Comparison of ENCODE assay signal across 1 cellular context in the genomic region with DNA sequence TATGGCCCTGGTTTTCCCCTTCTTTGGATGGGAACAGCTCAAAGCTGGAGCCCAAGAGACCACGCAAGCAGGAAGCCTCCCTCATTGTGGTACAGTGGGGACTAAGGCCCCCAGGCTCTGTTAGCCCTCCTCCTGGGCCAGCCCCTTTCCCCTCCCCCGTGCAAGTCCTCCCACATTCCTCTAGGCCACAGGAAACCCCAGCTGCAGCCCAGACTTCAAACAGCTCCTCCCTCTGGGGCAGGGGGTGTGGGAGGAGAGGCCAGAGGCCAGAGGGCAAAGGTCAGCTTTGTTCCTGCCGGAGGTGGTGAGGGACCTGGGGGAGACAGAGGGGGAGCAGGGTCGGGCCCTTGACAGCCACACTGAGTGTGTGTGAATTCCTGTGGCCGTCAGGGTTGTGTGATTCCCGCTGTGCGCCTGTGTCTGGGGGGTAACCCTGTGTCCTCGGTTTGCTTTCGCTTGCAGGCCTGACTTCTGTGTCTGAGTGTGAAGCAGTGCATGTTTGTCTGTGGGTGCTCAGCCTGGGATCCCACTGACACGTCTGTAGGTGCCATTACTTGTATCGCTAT.
A peak's percentile ranks its signal among the peaks of the same experiment; 100 is the strongest.
TF ChIP-seq lines count a peak whose summit lies in the region.

No MANE protein-coding gene starts in this region.

TF ChIP-seq in HepG2, 621 proteins besides CTCF, POLR2A, EP300 and RAD21 (continued from another document and continues in another):
- TF ChIP-seq FOSL1 (CRISPR knock-in tag; IDR thresholded peaks at IDR 0.05; ENCODE audit: borderline replicate concordance) (no peak; the same call in 1 of the 2 replicates), JUN (CRISPR knock-in tag; IDR thresholded peaks at IDR 0.05) (peak; percentile 80), LCORL (IDR thresholded peaks at IDR 0.05) (no peak), LCORL (CRISPR knock-in tag; IDR thresholded peaks at IDR 0.05) (peak; percentile 96), ONECUT2 (CRISPR knock-in tag; IDR thresholded peaks at IDR 0.05) (0 out of 2 replicates have a peak, but pooled peaks have one; percentile 41), ZNF468 (CRISPR knock-in tag; IDR thresholded peaks at IDR 0.05) (no peak), ZNF768 (CRISPR knock-in tag; IDR thresholded peaks at IDR 0.05) (no peak), PHF21A (CRISPR knock-in tag; IDR thresholded peaks at IDR 0.05) (peak; percentile 93), TARDBP (CRISPR knock-in tag; IDR thresholded peaks at IDR 0.05) (peak; percentile 99), SRF (IDR thresholded peaks at IDR 0.05; ENCODE audit: low read depth, low read length) (no peak), ZNF530 (CRISPR knock-in tag; IDR thresholded peaks at IDR 0.05; ENCODE audit: low read depth) (no peak), ZFAT (CRISPR knock-in tag; conservative IDR thresholded peaks at IDR 0.05) (no peak), SOX5 (CRISPR knock-in tag; IDR thresholded peaks at IDR 0.05; ENCODE audit: borderline replicate concordance) (peak; percentile 93), ZNF614 (CRISPR knock-in tag; IDR thresholded peaks at IDR 0.05; ENCODE audit: borderline replicate concordance) (peak; percentile 65), ARNT (IDR thresholded peaks at IDR 0.05) (no peak), RBM22 (optimal IDR thresholded peaks at IDR 0.05; ENCODE audit: low read length) (peak; percentile 80), FUBP1 (CRISPR knock-in tag; IDR thresholded peaks at IDR 0.05; ENCODE audit: borderline replicate concordance) (peak; percentile 58; the same call in 1 of the 2 replicates), MEIS1 (CRISPR knock-in tag; IDR thresholded peaks at IDR 0.05; ENCODE audit: borderline replicate concordance) (peak; percentile 83), HNRNPLL (IDR thresholded peaks at IDR 0.05; ENCODE audit: low read depth, low read length, poor library complexity, severe bottlenecking) (peak; percentile 40), HDAC2 (CRISPR knock-in tag; IDR thresholded peaks at IDR 0.05) (peak; percentile 96), CREBL2 (CRISPR knock-in tag; IDR thresholded peaks at IDR 0.05; ENCODE audit: borderline replicate concordance) (0 out of 2 replicates have a peak, but pooled peaks have one; percentile 34), UBTF (CRISPR knock-in tag; IDR thresholded peaks at IDR 0.05) (peak; percentile 66), ZMAT3 (CRISPR knock-in tag; conservative IDR thresholded peaks at IDR 0.05) (no peak; the same call in 1 of the 2 replicates), SNAPC2 (CRISPR knock-in tag; IDR thresholded peaks at IDR 0.05) (peak; percentile 86), ZNF782 (CRISPR knock-in tag; IDR thresholded peaks at IDR 0.05; ENCODE audit: borderline replicate concordance) (peak; percentile 53; the same call in 1 of the 2 replicates), SRY (CRISPR knock-in tag; IDR thresholded peaks at IDR 0.05) (peak; percentile 69; the same call in 1 of the 2 replicates), ZNF354B (CRISPR knock-in tag; IDR thresholded peaks at IDR 0.05) (no peak), FOXJ3 (CRISPR knock-in tag; IDR thresholded peaks at IDR 0.05; ENCODE audit: borderline replicate concordance) (no peak; the same call in 1 of the 2 replicates), TSC22D2 (CRISPR knock-in tag; IDR thresholded peaks at IDR 0.05; ENCODE audit: borderline replicate concordance) (no peak), XBP1 (CRISPR knock-in tag; IDR thresholded peaks at IDR 0.05) (no peak), NCOA1 (CRISPR knock-in tag; IDR thresholded peaks at IDR 0.05) (no peak), JARID2 (CRISPR knock-in tag; IDR thresholded peaks at IDR 0.05; ENCODE audit: insufficient replicate concordance) (no peak), MAF1 (CRISPR knock-in tag; IDR thresholded peaks at IDR 0.05; ENCODE audit: borderline replicate concordance) (no peak), PCBP2 (optimal IDR thresholded peaks at IDR 0.05; ENCODE audit: low read depth, low read length, poor library complexity, severe bottlenecking) (no peak), SP5 (CRISPR knock-in tag; IDR thresholded peaks at IDR 0.05; ENCODE audit: borderline replicate concordance, low read depth) (peak; percentile 100), ZNF672 (CRISPR knock-in tag; IDR thresholded peaks at IDR 0.05) (no peak), ZNF780A (CRISPR knock-in tag; IDR thresholded peaks at IDR 0.05) (no peak), HIVEP1 (CRISPR knock-in tag; IDR thresholded peaks at IDR 0.05) (peak; percentile 99), ZNF616 (CRISPR knock-in tag; IDR thresholded peaks at IDR 0.05; ENCODE audit: low read depth) (no peak), ZNF850 (CRISPR knock-in tag; conservative IDR thresholded peaks at IDR 0.05) (no peak), ZBTB14 (CRISPR knock-in tag; IDR thresholded peaks at IDR 0.05) (no peak), ZSCAN12 (CRISPR knock-in tag; IDR thresholded peaks at IDR 0.05) (no peak), ZNF792 (CRISPR knock-in tag; IDR thresholded peaks at IDR 0.05) (0 out of 2 replicates have a peak, but pooled peaks have one; percentile 44), SUZ12 (IDR thresholded peaks at IDR 0.05; ENCODE audit: low read depth, low read length) (no peak), ZNF510 (CRISPR knock-in tag; IDR thresholded peaks at IDR 0.05; ENCODE audit: low read depth) (0 out of 2 replicates have a peak, but pooled peaks have one; percentile 15), YEATS4 (CRISPR knock-in tag; IDR thresholded peaks at IDR 0.05; ENCODE audit: borderline replicate concordance) (peak; percentile 52; the same call in 1 of the 2 replicates), ZNF274 (CRISPR knock-in tag; IDR thresholded peaks at IDR 0.05) (peak; percentile 90), TBX3 (IDR thresholded peaks at IDR 0.05; ENCODE audit: borderline replicate concordance) (peak; percentile 91), ZNF282 (IDR thresholded peaks at IDR 0.05; ENCODE audit: partially characterized antibody) (peak; percentile 93)
- TF ChIP-seq, protein P1, sequence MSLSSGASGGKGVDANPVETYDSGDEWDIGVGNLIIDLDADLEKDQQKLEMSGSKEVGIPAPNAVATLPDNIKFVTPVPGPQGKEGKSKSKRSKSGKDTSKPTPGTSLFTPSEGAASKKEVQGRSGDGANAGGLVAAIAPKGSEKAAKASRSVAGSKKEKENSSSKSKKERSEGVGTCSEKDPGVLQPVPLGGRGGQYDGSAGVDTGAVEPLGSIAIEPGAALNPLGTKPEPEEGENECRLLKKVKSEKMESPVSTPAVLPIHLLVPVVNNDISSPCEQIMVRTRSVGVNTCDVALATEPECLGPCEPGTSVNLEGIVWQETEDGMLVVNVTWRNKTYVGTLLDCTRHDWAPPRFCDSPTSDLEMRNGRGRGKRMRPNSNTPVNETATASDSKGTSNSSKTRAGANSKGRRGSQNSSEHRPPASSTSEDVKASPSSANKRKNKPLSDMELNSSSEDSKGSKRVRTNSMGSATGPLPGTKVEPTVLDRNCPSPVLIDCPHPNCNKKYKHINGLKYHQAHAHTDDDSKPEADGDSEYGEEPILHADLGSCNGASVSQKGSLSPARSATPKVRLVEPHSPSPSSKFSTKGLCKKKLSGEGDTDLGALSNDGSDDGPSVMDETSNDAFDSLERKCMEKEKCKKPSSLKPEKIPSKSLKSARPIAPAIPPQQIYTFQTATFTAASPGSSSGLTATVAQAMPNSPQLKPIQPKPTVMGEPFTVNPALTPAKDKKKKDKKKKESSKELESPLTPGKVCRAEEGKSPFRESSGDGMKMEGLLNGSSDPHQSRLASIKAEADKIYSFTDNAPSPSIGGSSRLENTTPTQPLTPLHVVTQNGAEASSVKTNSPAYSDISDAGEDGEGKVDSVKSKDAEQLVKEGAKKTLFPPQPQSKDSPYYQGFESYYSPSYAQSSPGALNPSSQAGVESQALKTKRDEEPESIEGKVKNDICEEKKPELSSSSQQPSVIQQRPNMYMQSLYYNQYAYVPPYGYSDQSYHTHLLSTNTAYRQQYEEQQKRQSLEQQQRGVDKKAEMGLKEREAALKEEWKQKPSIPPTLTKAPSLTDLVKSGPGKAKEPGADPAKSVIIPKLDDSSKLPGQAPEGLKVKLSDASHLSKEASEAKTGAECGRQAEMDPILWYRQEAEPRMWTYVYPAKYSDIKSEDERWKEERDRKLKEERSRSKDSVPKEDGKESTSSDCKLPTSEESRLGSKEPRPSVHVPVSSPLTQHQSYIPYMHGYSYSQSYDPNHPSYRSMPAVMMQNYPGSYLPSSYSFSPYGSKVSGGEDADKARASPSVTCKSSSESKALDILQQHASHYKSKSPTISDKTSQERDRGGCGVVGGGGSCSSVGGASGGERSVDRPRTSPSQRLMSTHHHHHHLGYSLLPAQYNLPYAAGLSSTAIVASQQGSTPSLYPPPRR (CRISPR knock-in tag; IDR thresholded peaks at IDR 0.05; ENCODE audit: borderline replicate concordance), result peak; percentile 98
- TF ChIP-seq, protein P2, sequence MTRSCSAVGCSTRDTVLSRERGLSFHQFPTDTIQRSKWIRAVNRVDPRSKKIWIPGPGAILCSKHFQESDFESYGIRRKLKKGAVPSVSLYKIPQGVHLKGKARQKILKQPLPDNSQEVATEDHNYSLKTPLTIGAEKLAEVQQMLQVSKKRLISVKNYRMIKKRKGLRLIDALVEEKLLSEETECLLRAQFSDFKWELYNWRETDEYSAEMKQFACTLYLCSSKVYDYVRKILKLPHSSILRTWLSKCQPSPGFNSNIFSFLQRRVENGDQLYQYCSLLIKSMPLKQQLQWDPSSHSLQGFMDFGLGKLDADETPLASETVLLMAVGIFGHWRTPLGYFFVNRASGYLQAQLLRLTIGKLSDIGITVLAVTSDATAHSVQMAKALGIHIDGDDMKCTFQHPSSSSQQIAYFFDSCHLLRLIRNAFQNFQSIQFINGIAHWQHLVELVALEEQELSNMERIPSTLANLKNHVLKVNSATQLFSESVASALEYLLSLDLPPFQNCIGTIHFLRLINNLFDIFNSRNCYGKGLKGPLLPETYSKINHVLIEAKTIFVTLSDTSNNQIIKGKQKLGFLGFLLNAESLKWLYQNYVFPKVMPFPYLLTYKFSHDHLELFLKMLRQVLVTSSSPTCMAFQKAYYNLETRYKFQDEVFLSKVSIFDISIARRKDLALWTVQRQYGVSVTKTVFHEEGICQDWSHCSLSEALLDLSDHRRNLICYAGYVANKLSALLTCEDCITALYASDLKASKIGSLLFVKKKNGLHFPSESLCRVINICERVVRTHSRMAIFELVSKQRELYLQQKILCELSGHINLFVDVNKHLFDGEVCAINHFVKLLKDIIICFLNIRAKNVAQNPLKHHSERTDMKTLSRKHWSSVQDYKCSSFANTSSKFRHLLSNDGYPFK (CRISPR knock-in tag; IDR thresholded peaks at IDR 0.05; ENCODE audit: borderline replicate concordance), result peak; percentile 78; the same call in 1 of the 2 replicates
- TF ChIP-seq, protein P3, sequence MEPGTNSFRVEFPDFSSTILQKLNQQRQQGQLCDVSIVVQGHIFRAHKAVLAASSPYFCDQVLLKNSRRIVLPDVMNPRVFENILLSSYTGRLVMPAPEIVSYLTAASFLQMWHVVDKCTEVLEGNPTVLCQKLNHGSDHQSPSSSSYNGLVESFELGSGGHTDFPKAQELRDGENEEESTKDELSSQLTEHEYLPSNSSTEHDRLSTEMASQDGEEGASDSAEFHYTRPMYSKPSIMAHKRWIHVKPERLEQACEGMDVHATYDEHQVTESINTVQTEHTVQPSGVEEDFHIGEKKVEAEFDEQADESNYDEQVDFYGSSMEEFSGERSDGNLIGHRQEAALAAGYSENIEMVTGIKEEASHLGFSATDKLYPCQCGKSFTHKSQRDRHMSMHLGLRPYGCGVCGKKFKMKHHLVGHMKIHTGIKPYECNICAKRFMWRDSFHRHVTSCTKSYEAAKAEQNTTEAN (CRISPR knock-in tag; conservative IDR thresholded peaks at IDR 0.05), result peak; percentile 87; the same call in 1 of the 2 replicates
